27 cellular contexts compared by ENCODE assay signal in genomic region chr19:642755-643727, GRCh38. TPM values are rescaled to one million over a fixed set of nuclear protein-coding genes. Genes with fewer than 3 reads are reported as not detected.
DNase-seq lines count a peak whose midpoint lies in the region; ATAC-seq and TF ChIP-seq lines count a peak whose summit lies in the region.
"Had no signal": no experiment of that assay in that cellular context is flagged by ENCODE, and none has a peak within 500 bp of the region (broad histone marks: within the 10 kb centered on the region; RNA-seq: fewer than 3 reads in every experiment).

No MANE protein-coding gene starts in this region.

- H3K4me1 ChIP-seq in Caco-2 (peaks cover 7% of the 10 kb centered on the region; the same call in 1 of the 2 replicates), ovary (ENCODE audit: insufficient read depth) (peaks cover 12% of the 10 kb centered on the region)

- no peak for ATAC-seq in activated T-cell treated with anti-CD3 and anti-CD28 coated beads, Interleukin-2, amount 50 U/mL, for 4 hours
- no peak for ATAC-seq in activated naive CD8-positive, alpha-beta T cell treated with anti-CD3 and anti-CD28 coated beads, Interleukin-2, amount 10 ng/mL, durations not matched to agents 7 days and 5 days (ENCODE audit: low read depth)
- ATAC-seq: HCT116 had no signal

- no peaks in the 10 kb centered on the region for H3K9me3 Mint-ChIP-seq in activated T-cell treated with anti-CD3 and anti-CD28 coated beads, Interleukin-2, amount 50 U/mL, for 24 hours
- H3K9me3 Mint-ChIP-seq in activated T-cell treated with anti-CD3 and anti-CD28 coated beads, Interleukin-2, amount 50 U/mL, for 4 hours, result no peaks in the 10 kb centered on the region
- no peaks in the 10 kb centered on the region for H3K9me3 Mint-ChIP-seq in Caco-2 (ENCODE audit: unreplicated experiment)
- H3K9me3 Mint-ChIP-seq in activated naive CD8-positive, alpha-beta T cell treated with anti-CD3 and anti-CD28 coated beads, Interleukin-2, amount 10 ng/mL, durations not matched to agents 7 days and 5 days, result no peaks in the 10 kb centered on the region
- H3K9me3 Mint-ChIP-seq: CD4-positive, alpha-beta T cell had no signal

- CTCF ChIA-PET in Caco-2 (lab: Charles Lee), result no interaction called here

- no peak for TF ChIP-seq CTCF in Caco-2 (IDR thresholded peaks at IDR 0.05; ENCODE audit: insufficient read depth in 1 of 2, low read depth in 1 of 2, low read length in 1 of 2, severe bottlenecking in 1 of 2, unreplicated experiment in 1 of 2)
- no peak for TF ChIP-seq CTCF in ovary (IDR thresholded peaks at IDR 0.05)
- no peak for TF ChIP-seq CTCF in GM20000 (IDR thresholded peaks at IDR 0.05; ENCODE audit: extremely low read depth, missing control alignments)

- POLR2A ChIA-PET in Caco-2 (lab: Charles Lee), result no interaction called here
- POLR2A ChIA-PET in activated naive CD8-positive, alpha-beta T cell treated with anti-CD3 and anti-CD28 coated beads, Interleukin-2, amount 10 ng/mL, durations not matched to agents 7 days and 5 days (lab: Charles Lee), result no interaction called here

- BruUV-seq in Caco-2 (replicated peaks; lab: Mats Ljungman, UMichigan), result no TSS peak

- no peak for TF ChIP-seq POLR2A in ovary (IDR thresholded peaks at IDR 0.05)

- peak overlapping the region; percentile 44 for H3K27ac Mint-ChIP-seq in activated T-cell treated with anti-CD3 and anti-CD28 coated beads, Interleukin-2, amount 50 U/mL, for 24 hours
- H3K27ac Mint-ChIP-seq in Caco-2 (ENCODE audit: unreplicated experiment), result peak overlapping the region; percentile 48
- peak overlapping the region; percentile 64 for H3K27ac Mint-ChIP-seq in activated naive CD8-positive, alpha-beta T cell treated with anti-CD3 and anti-CD28 coated beads, Interleukin-2, amount 10 ng/mL, durations not matched to agents 7 days and 5 days
- H3K27ac Mint-ChIP-seq: CD4-positive, alpha-beta T cell had no signal

- TF ChIP-seq EP300 in ovary (IDR thresholded peaks at IDR 0.05), result no peak

- no peak overlapping the region for H3K4me3 ChIP-seq in Caco-2 (ENCODE audit: low read depth, low read length)
- no peak overlapping the region for H3K4me3 ChIP-seq in ovary

- peaks cover 6% of the 10 kb centered on the region for H3K4me1 Mint-ChIP-seq in activated T-cell treated with anti-CD3 and anti-CD28 coated beads, Interleukin-2, amount 50 U/mL, for 24 hours (ENCODE audit: low read depth)
- H3K4me1 Mint-ChIP-seq in activated T-cell treated with anti-CD3 and anti-CD28 coated beads, Interleukin-2, amount 50 U/mL, for 4 hours (ENCODE audit: low read depth), result peaks cover 8% of the 10 kb centered on the region
- peaks cover 7% of the 10 kb centered on the region for H3K4me1 Mint-ChIP-seq in Caco-2 (ENCODE audit: low read depth, unreplicated experiment)
- H3K4me1 Mint-ChIP-seq in activated naive CD8-positive, alpha-beta T cell treated with anti-CD3 and anti-CD28 coated beads, Interleukin-2, amount 10 ng/mL, durations not matched to agents 7 days and 5 days, result peaks cover 5% of the 10 kb centered on the region

- peaks cover 38% of the 10 kb centered on the region for H3K36me3 Mint-ChIP-seq in activated T-cell treated with anti-CD3 and anti-CD28 coated beads, Interleukin-2, amount 50 U/mL, for 24 hours (ENCODE audit: low read depth)
- peaks cover 2% of the 10 kb centered on the region for H3K36me3 Mint-ChIP-seq in activated T-cell treated with anti-CD3 and anti-CD28 coated beads, Interleukin-2, amount 50 U/mL, for 4 hours (ENCODE audit: insufficient read depth)
- peaks cover 35% of the 10 kb centered on the region for H3K36me3 Mint-ChIP-seq in Caco-2 (ENCODE audit: insufficient read depth, unreplicated experiment)
- peaks cover 2% of the 10 kb centered on the region for H3K36me3 Mint-ChIP-seq in activated naive CD8-positive, alpha-beta T cell treated with anti-CD3 and anti-CD28 coated beads, Interleukin-2, amount 10 ng/mL, durations not matched to agents 7 days and 5 days

- H3K27me3 Mint-ChIP-seq in activated T-cell treated with anti-CD3 and anti-CD28 coated beads, Interleukin-2, amount 50 U/mL, for 24 hours, result no peaks in the 10 kb centered on the region
- H3K27me3 Mint-ChIP-seq in activated T-cell treated with anti-CD3 and anti-CD28 coated beads, Interleukin-2, amount 50 U/mL, for 4 hours (ENCODE audit: low read depth), result no peaks in the 10 kb centered on the region
- peaks cover 4% of the 10 kb centered on the region for H3K27me3 Mint-ChIP-seq in Caco-2 (ENCODE audit: insufficient read depth, unreplicated experiment)
- H3K27me3 Mint-ChIP-seq in activated naive CD8-positive, alpha-beta T cell treated with anti-CD3 and anti-CD28 coated beads, Interleukin-2, amount 10 ng/mL, durations not matched to agents 7 days and 5 days, result peaks cover 2% of the 10 kb centered on the region
- H3K27me3 Mint-ChIP-seq: CD4-positive, alpha-beta T cell had no signal

- intact Hi-C loops in Caco-2 (cut with micrococcal nuclease; ENCODE audit: unreplicated experiment) (no loop called here), ovary (cut with DNase I) (no loop called here)

- H3K27me3 ChIP-seq in Caco-2 (replicated peaks; ENCODE audit: control insufficient read depth, insufficient read depth, low read length) (no peaks in the 10 kb centered on the region), ovary (no peaks in the 10 kb centered on the region)

- no peak for DNase-seq in activated T-cell treated with anti-CD3 and anti-CD28 coated beads, Interleukin-2, amount 50 U/mL, for 24 hours
- no peak for DNase-seq in activated T-cell treated with anti-CD3 and anti-CD28 coated beads, Interleukin-2, amount 50 U/mL, for 4 hours
- no peak for DNase-seq in Caco-2
- no peak for DNase-seq in activated naive CD8-positive, alpha-beta T cell treated with anti-CD3 and anti-CD28 coated beads, Interleukin-2, amount 10 ng/mL, durations not matched to agents 7 days and 5 days
- peak; percentile 60 to 73 (median 64) for DNase-seq in ovary
- DNase-seq in NCI-H1436 (lab: John Stamatoyannopoulos, UW), result no peak
- no peak for DNase-seq in Kasumi-1 (lab: John Stamatoyannopoulos, UW)
- DNase-seq in GM20000 (ENCODE audit: low spot score), result no peak
- DNase-seq: 8988T; ACHN; CD4-positive, alpha-beta T cell; DMS79; EL; GF-D8; MM.1S; NCI-H1048; NCI-H1417 treated with DMSO at 0.1 percent for 48 hours; NCI-H187; NCI-H2081 treated with DMSO at 0.1 percent for 48 hours; NCI-H524; NCI-H774; SK-N-SH; SW 1271 had no signal

- H3K4me3 Mint-ChIP-seq in activated T-cell treated with anti-CD3 and anti-CD28 coated beads, Interleukin-2, amount 50 U/mL, for 24 hours, result no peak overlapping the region
- H3K4me3 Mint-ChIP-seq in activated T-cell treated with anti-CD3 and anti-CD28 coated beads, Interleukin-2, amount 50 U/mL, for 4 hours, result no peak overlapping the region
- H3K4me3 Mint-ChIP-seq in Caco-2 (ENCODE audit: unreplicated experiment), result no peak overlapping the region
- no peak overlapping the region for H3K4me3 Mint-ChIP-seq in activated naive CD8-positive, alpha-beta T cell treated with anti-CD3 and anti-CD28 coated beads, Interleukin-2, amount 10 ng/mL, durations not matched to agents 7 days and 5 days
- H3K4me3 Mint-ChIP-seq: CD4-positive, alpha-beta T cell had no signal

- peak overlapping the region; percentile 27 to 67 for H3K27ac ChIP-seq in ovary
- H3K27ac ChIP-seq: HL-60 had no signal

- 22 to 51% (median 39%) methylated on average over 42 to 70 of the region's 70 CpGs for WGBS in ovary, 3 donors

- H3K36me3 ChIP-seq in Caco-2 (ENCODE audit: control insufficient read depth, insufficient read depth, low read length), result no peaks in the 10 kb centered on the region
- H3K36me3 ChIP-seq in ovary, result no peaks in the 10 kb centered on the region

- no peaks in the 10 kb centered on the region for H3K9me3 ChIP-seq in Caco-2
- H3K9me3 ChIP-seq in ovary, result no peaks in the 10 kb centered on the region
- H3K9me3 ChIP-seq: SK-N-SH had no signal

RNA-seq across cellular contexts. Expression of gene FGF22, which starts 3.4 kb away (rescaled TPM):
- total RNA-seq in activated T-cell treated with anti-CD3 and anti-CD28 coated beads, Interleukin-2, amount 50 U/mL, for 4 hours, result not detected
- total RNA-seq in Caco-2 (2022) (0.68 TPM in 1 of 2 replicates, not detected in the other), ovary (1 to 10 TPM in 6 of 7 donors, under 1 TPM in 1; 0.23 to 4.4 (median 2.2) TPM)
- 1 to 10 TPM in 1 of 2 experiments, under 1 TPM in 1; 0.72 to 1.1 TPM for total RNA-seq in activated naive CD8-positive, alpha-beta T cell treated with anti-CD3 and anti-CD28 coated beads, Interleukin-2, amount 10 ng/mL, durations not matched to agents 7 days and 5 days
- polyA plus RNA-seq in ovary, result 1 to 10 TPM in 1 of 2 donors, not detected in 1; 4.2 TPM
- total RNA-seq: H4 had no signal

RNA-seq across cellular contexts. Expression of gene POLRMT, which starts 9.7 kb away (rescaled TPM):
- total RNA-seq in activated T-cell treated with anti-CD3 and anti-CD28 coated beads, Interleukin-2, amount 50 U/mL, for 4 hours, result 100 to 1,000 TPM; 110 to 123 (median 119) TPM
- total RNA-seq in Caco-2 (2022) (93.3 and 95.8 TPM in 2 replicates), ovary (10 to 100 TPM; 19.9 to 52.3 (median 43.9) TPM)
- 10 to 100 TPM; 63.2 to 65.1 TPM for total RNA-seq in activated naive CD8-positive, alpha-beta T cell treated with anti-CD3 and anti-CD28 coated beads, Interleukin-2, amount 10 ng/mL, durations not matched to agents 7 days and 5 days
- polyA plus RNA-seq in ovary, result 10 to 100 TPM; 13.5 to 39.6 TPM

RNA-seq across cellular contexts. Expression of gene RNF126, which starts 20.0 kb away (rescaled TPM):
- total RNA-seq in activated T-cell treated with anti-CD3 and anti-CD28 coated beads, Interleukin-2, amount 50 U/mL, for 4 hours, result 100 to 1,000 TPM; 144 to 162 (median 147) TPM
- total RNA-seq in Caco-2 (2022), result 74.6 and 77.9 TPM in 2 replicates
- 10 to 100 TPM; 79.0 to 84.8 TPM for total RNA-seq in activated naive CD8-positive, alpha-beta T cell treated with anti-CD3 and anti-CD28 coated beads, Interleukin-2, amount 10 ng/mL, durations not matched to agents 7 days and 5 days
- 10 to 100 TPM; 26.6 to 52.2 (median 34.5) TPM for total RNA-seq in ovary
- polyA plus RNA-seq in ovary, result 10 to 100 TPM in 1 of 2 donors, 1 to 10 TPM in 1; 1.5 to 29.4 TPM

RNA-seq across cellular contexts. Expression of gene FSTL3, which starts 33.2 kb away (rescaled TPM):
- total RNA-seq in activated T-cell treated with anti-CD3 and anti-CD28 coated beads, Interleukin-2, amount 50 U/mL, for 4 hours, result 1 to 10 TPM; 8.0 to 9.9 (median 8.3) TPM
- total RNA-seq in Caco-2 (2022) (26.3 and 31.2 TPM in 2 replicates), ovary (100 to 1,000 TPM in 1 of 7 donors, 10 to 100 TPM in 6; 21.3 to 141 (median 45.7) TPM)
- 1 to 10 TPM; 2.6 to 2.9 TPM for total RNA-seq in activated naive CD8-positive, alpha-beta T cell treated with anti-CD3 and anti-CD28 coated beads, Interleukin-2, amount 10 ng/mL, durations not matched to agents 7 days and 5 days
- 10 to 100 TPM; 16.9 to 22.6 TPM for polyA plus RNA-seq in ovary

RNA-seq across cellular contexts. Expression of gene PRSS57, which starts 52.2 kb away (rescaled TPM):
- total RNA-seq in activated T-cell treated with anti-CD3 and anti-CD28 coated beads, Interleukin-2, amount 50 U/mL, for 4 hours, result under 1 TPM in 2 of 3 donors, not detected in 1; 0.87 to 0.94 TPM
- total RNA-seq in Caco-2 (2022), result not detected in 2 replicates
- not detected for total RNA-seq in activated naive CD8-positive, alpha-beta T cell treated with anti-CD3 and anti-CD28 coated beads, Interleukin-2, amount 10 ng/mL, durations not matched to agents 7 days and 5 days
- total RNA-seq in ovary, result under 1 TPM in 1 of 7 donors, not detected in 6; 0.33 TPM
- polyA plus RNA-seq in ovary, result under 1 TPM in 1 of 2 donors, not detected in 1; 0.07 TPM
- total RNA-seq: CD4-positive, alpha-beta T cell; H4 had no signal
- polyA plus RNA-seq: BJ, SK-N-SH had no signal

Comparison
In these comparisons a context has a peak if more than half of its experiments do, and no peak if none do; other contexts are left out.
1. DNase-seq: peak in ovary (5 of 5); none in activated T-cell treated with anti-CD3 and anti-CD28 coated beads, Interleukin-2, amount 50 U/mL, for 24 hours (single experiment), activated T-cell treated with anti-CD3 and anti-CD28 coated beads, Interleukin-2, amount 50 U/mL, for 4 hours (single experiment), Caco-2 (0 of 2), activated naive CD8-positive, alpha-beta T cell treated with anti-CD3 and anti-CD28 coated beads, Interleukin-2, amount 10 ng/mL, durations not matched to agents 7 days and 5 days (single experiment), NCI-H1436 (single experiment), Kasumi-1 (0 of 2) and GM20000 (single experiment).
2. Peak in every context shown above with its lines, with median percentiles within 50 percentile points of each other: H3K27ac Mint-ChIP-seq.